ENCODE assay signal across 8 cellular contexts in the genomic region with DNA sequence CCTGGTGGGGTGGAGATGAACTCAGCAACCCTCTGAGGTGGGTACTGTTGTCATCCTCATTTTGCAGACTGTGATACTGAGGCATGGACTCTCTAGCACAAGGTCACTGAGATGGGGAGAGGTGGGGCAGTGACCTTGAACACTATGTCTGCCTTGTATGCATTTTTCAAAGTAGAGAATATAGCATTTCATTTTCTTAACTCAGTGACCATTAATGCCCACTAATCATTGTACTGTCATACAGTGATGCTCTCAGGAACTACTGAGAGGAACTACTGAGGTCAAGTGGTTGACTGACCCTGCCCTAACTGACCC. TPM values are rescaled to one million over a fixed set of nuclear protein-coding genes. Genes with fewer than 3 reads are reported as not detected.
A peak's percentile ranks its signal among the peaks of the same experiment; 100 is the strongest.
DNase-seq lines count a peak whose midpoint lies in the region; ATAC-seq and TF ChIP-seq lines count a peak whose summit lies in the region.

No MANE protein-coding gene starts in this region.

- H2AFZ ChIP-seq in DND-41 (ENCODE audit: low read depth, low read length) = no peak overlapping the region

- H3K27me3 ChIP-seq in DND-41 (ENCODE audit: insufficient read depth, low read length, poor library complexity) (no peaks in the 10 kb centered on the region), Panc1 (ENCODE audit: control insufficient read depth, insufficient read depth, low read length) (no peaks in the 10 kb centered on the region), dorsolateral prefrontal cortex (no peaks in the 10 kb centered on the region)

- intact Hi-C loops in Panc1 (cut with micrococcal nuclease; ENCODE audit: unreplicated experiment) = no loop called here
- intact Hi-C loops in dorsolateral prefrontal cortex (cut with DNase I) = loop anchor here (5.0 to 10.0 kb wide), 7 partner anchors 93 to 765 kb away; a partner anchor contains a TSS

- no TSS peak for BruUV-seq in Panc1 (replicated peaks; lab: Mats Ljungman, UMichigan)

- H3K36me3 ChIP-seq in DND-41 (ENCODE audit: insufficient read depth, low read length) (peaks cover 5% of the 10 kb centered on the region), Panc1 (ENCODE audit: control insufficient read depth, insufficient read depth, low read length) (peaks cover 20% of the 10 kb centered on the region)

- H3K4me1 Mint-ChIP-seq in progenitor cell of endocrine pancreas (ENCODE audit: low read depth) = peaks cover 28% of the 10 kb centered on the region

- in situ Hi-C loops in Panc1 (cut with HindIII; ENCODE audit: low pct_unique_long_range_greater_than_20kb, low sequenced_read_pairs) = no loop called here

- peaks cover 50% of the 10 kb centered on the region for H3K4me1 ChIP-seq in DND-41 (ENCODE audit: insufficient read depth, low read length)
- peaks cover 19% of the 10 kb centered on the region for H3K4me1 ChIP-seq in Panc1 (ENCODE audit: control insufficient read depth, insufficient read depth, low read length)

- CTCF ChIA-PET in Panc1 (lab: Charles Lee) = no interaction called here

- no peak for ATAC-seq in DND-41 (ENCODE audit: insufficient read depth, low read depth)
- no peak for ATAC-seq in Panc1
- ATAC-seq in GM21723 (IDR thresholded peaks at IDR 0.05; ENCODE audit: unreplicated experiment) = no peak
- ATAC-seq in HG03175 (IDR thresholded peaks at IDR 0.05; ENCODE audit: unreplicated experiment) = no peak
- ATAC-seq in HG03108 (IDR thresholded peaks at IDR 0.05; ENCODE audit: unreplicated experiment) = no peak

- no peak for TF ChIP-seq CTCF in DND-41 (IDR thresholded peaks at IDR 0.05; ENCODE audit: borderline replicate concordance, extremely low read depth, low read length, poor library complexity, severe bottlenecking)
- no peak for TF ChIP-seq CTCF in Panc1 (IDR thresholded peaks at IDR 0.05)
- TF ChIP-seq CTCF in dorsolateral prefrontal cortex (IDR thresholded peaks at IDR 0.05 in 54 of 56, conservative IDR thresholded peaks at IDR 0.05 in 2 of 56; ENCODE audit: low read depth in 1 of 56, partially characterized antibody in 56 of 56) = no peak
- no peak for TF ChIP-seq CTCF in progenitor cell of endocrine pancreas (IDR thresholded peaks at IDR 0.05; ENCODE audit: unreplicated experiment)

- peak overlapping the region; percentile 89 for H3K4me2 ChIP-seq in DND-41 (ENCODE audit: insufficient read depth, low read length)

- H4K20me1 ChIP-seq in DND-41 (ENCODE audit: insufficient read depth, low read length) = no peaks in the 10 kb centered on the region

- POLR2A ChIA-PET in Panc1 (lab: Charles Lee) = no interaction called here

- no peak overlapping the region for H3K27ac Mint-ChIP-seq in progenitor cell of endocrine pancreas

- H3K27me3 Mint-ChIP-seq in progenitor cell of endocrine pancreas = no peaks in the 10 kb centered on the region

- no peak overlapping the region for H3K9ac ChIP-seq in DND-41 (ENCODE audit: low read depth, low read length)

- peaks cover 38% of the 10 kb centered on the region for H3K79me2 ChIP-seq in DND-41 (ENCODE audit: insufficient read depth, low read length)

- H3K9me3 Mint-ChIP-seq in progenitor cell of endocrine pancreas (ENCODE audit: low read depth) = no peaks in the 10 kb centered on the region

- H3K4me3 Mint-ChIP-seq in progenitor cell of endocrine pancreas (ENCODE audit: low read depth) = peak overlapping the region; percentile 85

- H3K36me3 Mint-ChIP-seq in progenitor cell of endocrine pancreas (ENCODE audit: insufficient read depth) = no peaks in the 10 kb centered on the region

- H3K9me3 ChIP-seq in DND-41 (ENCODE audit: insufficient read depth, low read length, severe bottlenecking) = no peaks in the 10 kb centered on the region
- H3K9me3 ChIP-seq in Panc1 (ENCODE audit: control insufficient read depth, insufficient read depth, low read depth, low read length) = no peaks in the 10 kb centered on the region

- H3K4me3 ChIP-seq in DND-41 (ENCODE audit: low read depth in 1 of 2, low read length in 2 of 2) (peak overlapping the region in 1 of 2 experiments; percentile 74; a peak in 2 of 4 replicates), Panc1 (ENCODE audit: low read depth in 2 of 2, low read length in 2 of 2) (peak overlapping the region; percentile 87 to 94), dorsolateral prefrontal cortex (peak overlapping the region in 57 of 59 donors; percentile 70 to 98 (median 92))

- DNase-seq in DND-41 (no peak), Panc1 (ENCODE audit: low read depth, low spot score) (peak; percentile 25), dorsolateral prefrontal cortex (no peak), progenitor cell of endocrine pancreas (ENCODE audit: low spot score, unreplicated experiment) (no peak)
- no peak for DNase-seq in stimulated activated CD4-positive, alpha-beta T cell treated with anti-CD3 and anti-CD28 coated beads, Interleukin-4, amount 100 ng/mL, for 24 hours

- H3K27ac ChIP-seq in DND-41 (ENCODE audit: low read length) = no peak overlapping the region
- peak overlapping the region; percentile 94 for H3K27ac ChIP-seq in Panc1 (ENCODE audit: low read length)
- H3K27ac ChIP-seq in dorsolateral prefrontal cortex = peak overlapping the region in 54 of 59 donors; percentile 8 to 99 (median 96)

RNA-seq across cellular contexts. Expression of a gene that starts 2.1 kb away (rescaled TPM):
- total RNA-seq in Panc1 (2021; ENCODE audit: unreplicated experiment) (25.1 TPM), dorsolateral prefrontal cortex (10 to 100 TPM; 23.2 to 57.8 (median 38.6) TPM), progenitor cell of endocrine pancreas (20.1 and 23.7 TPM in 2 replicates)
- polyA plus RNA-seq in Panc1 (2012; ENCODE audit: insufficient read length) = 17.7 TPM

RNA-seq across cellular contexts. Expression of a gene that starts 2.2 kb away (rescaled TPM):
- total RNA-seq in Panc1 (2021; ENCODE audit: unreplicated experiment) = 36.0 TPM
- 25.5 TPM for polyA plus RNA-seq in Panc1 (2012; ENCODE audit: insufficient read length)
- 10 to 100 TPM; 25.5 to 66.0 (median 46.4) TPM for total RNA-seq in dorsolateral prefrontal cortex
- 55.2 and 56.2 TPM in 2 replicates for total RNA-seq in progenitor cell of endocrine pancreas

RNA-seq across cellular contexts. Expression of a gene that starts 16.9 kb away (rescaled TPM):
- total RNA-seq in Panc1 (2021; ENCODE audit: unreplicated experiment) (3.1 TPM), dorsolateral prefrontal cortex (10 to 100 TPM in 90 of 120 experiments, 1 to 10 TPM in 30; 7.4 to 19.7 (median 11.6) TPM), progenitor cell of endocrine pancreas (3.0 and 3.4 TPM in 2 replicates)
- polyA plus RNA-seq in Panc1 (2012; ENCODE audit: insufficient read length) = 1.4 TPM
